In genomic region chr12:124577986-124578385, GRCh38 we compare ENCODE assay signal across 1 cellular context.
TF ChIP-seq lines count a peak whose summit lies in the region.

No MANE protein-coding gene starts in this region.

TF ChIP-seq in IMR-90, 13 proteins besides CTCF, POLR2A, EP300 and RAD21 (continued from another document):
- TF ChIP-seq ELK1 (IDR thresholded peaks at IDR 0.05; ENCODE audit: borderline replicate concordance, low read depth, low read length), result no peak
- no peak for TF ChIP-seq FOS (IDR thresholded peaks at IDR 0.05; ENCODE audit: low read depth, low read length)
- no peak for TF ChIP-seq CHD1 (IDR thresholded peaks at IDR 0.05; ENCODE audit: low read depth, low read length)
- no peak for TF ChIP-seq BHLHE40 (IDR thresholded peaks at IDR 0.05; ENCODE audit: low read depth, low read length)
- no peak for TF ChIP-seq MXI1 (IDR thresholded peaks at IDR 0.05; ENCODE audit: borderline replicate concordance, low read depth, low read length)
- TF ChIP-seq USF2 (IDR thresholded peaks at IDR 0.05; ENCODE audit: low read depth, low read length), result no peak
